In genomic region chr4:145481164-145481941, GRCh38 we compare ENCODE assay signal across 8 cellular contexts. TPM values are rescaled to one million over a fixed set of nuclear protein-coding genes. Genes with fewer than 3 reads are reported as not detected.
A peak's percentile ranks its signal among the peaks of the same experiment; 100 is the strongest.
DNase-seq lines count a peak whose midpoint lies in the region; ATAC-seq and TF ChIP-seq lines count a peak whose summit lies in the region.

SMAD1 (plus strand) TSS chr4:145481853; CDS start chr4:145514614, 32,761 bp downstream.

- no peaks in the 10 kb centered on the region for H3K4me1 ChIP-seq in CD8-positive, alpha-beta T cell (ENCODE audit: insufficient read depth, low read length)
- H3K4me1 ChIP-seq in OCI-LY1 (ENCODE audit: insufficient read depth, low read length, severe bottlenecking): peaks cover 36% of the 10 kb centered on the region
- peaks cover 15% of the 10 kb centered on the region for H3K4me1 ChIP-seq in neural progenitor cell
- H3K4me1 ChIP-seq in tibial artery: peaks cover 0 to 22% (median 8%) of the 10 kb centered on the region in 4 donors

- H3F3A ChIP-seq in OCI-LY1 (ENCODE audit: insufficient read depth, low read length): no peaks in the 10 kb centered on the region
- H3F3A ChIP-seq in neural progenitor cell (ENCODE audit: low read depth): peaks cover 9% of the 10 kb centered on the region

- no peak for DNase-seq in CD8-positive, alpha-beta T cell
- peak; percentile 24 to 55 for DNase-seq in activated naive CD4-positive, alpha-beta T cell treated with anti-CD3 and anti-CD28 coated beads, Interleukin-2, amount 50 U/mL, for 72 hours (ENCODE audit: low spot score in 2 of 2)
- peak; percentile 84 for DNase-seq in globus pallidus (ENCODE audit: low spot score)
- DNase-seq in neural progenitor cell (ENCODE audit: low spot score): peak; percentile 89
- peak; percentile 86 to 92 for DNase-seq in tibial artery

- H3K4me1 Mint-ChIP-seq in CD8-positive, alpha-beta T cell (ENCODE audit: low read depth): peaks cover 6% of the 10 kb centered on the region
- H3K4me1 Mint-ChIP-seq in neural progenitor cell: peaks cover 9% of the 10 kb centered on the region

- H3K9me3 ChIP-seq in CD8-positive, alpha-beta T cell (ENCODE audit: low read length): no peaks in the 10 kb centered on the region
- H3K9me3 ChIP-seq in OCI-LY1 (ENCODE audit: low read length) (no peaks in the 10 kb centered on the region), neural progenitor cell (ENCODE audit: low read depth) (no peaks in the 10 kb centered on the region), tibial artery (no peaks in the 10 kb centered on the region)

- no peak within 1 kb of the TSS for H3K27ac Mint-ChIP-seq in CD8-positive, alpha-beta T cell
- H3K27ac Mint-ChIP-seq in activated naive CD4-positive, alpha-beta T cell treated with anti-CD3 and anti-CD28 coated beads, Interleukin-2, amount 50 U/mL, for 72 hours: no peak within 1 kb of the TSS
- peak within 1 kb of the TSS; percentile 64 for H3K27ac Mint-ChIP-seq in neural progenitor cell

- H3K9me2 ChIP-seq in OCI-LY1 (ENCODE audit: low read depth, low read length): no peaks in the 10 kb centered on the region

- peak within 1 kb of the TSS; percentile 41 for H3K4me3 ChIP-seq in CD8-positive, alpha-beta T cell (ENCODE audit: low read depth, low read length)
- H3K4me3 ChIP-seq in OCI-LY1 (ENCODE audit: low read depth, low read length, poor library complexity, severe bottlenecking) (peak within 1 kb of the TSS; percentile 80), neural progenitor cell (peak within 1 kb of the TSS; percentile 72), tibial artery (peak within 1 kb of the TSS; percentile 71 to 84)

- peaks cover 47% of the 10 kb centered on the region for H3K79me2 ChIP-seq in OCI-LY1 (ENCODE audit: insufficient read depth, low read length)
- peaks cover 58% of the 10 kb centered on the region for H3K79me2 ChIP-seq in neural progenitor cell (ENCODE audit: low read depth)

- H3K4me3 Mint-ChIP-seq in CD8-positive, alpha-beta T cell: peak within 1 kb of the TSS; percentile 76
- peak within 1 kb of the TSS; percentile 90 for H3K4me3 Mint-ChIP-seq in neural progenitor cell

- CTCF ChIA-PET in CD8-positive, alpha-beta T cell (lab: Charles Lee): no interaction called here

- POLR2A ChIA-PET in CD8-positive, alpha-beta T cell (lab: Charles Lee): no interaction called here

- ATAC-seq in CD8-positive, alpha-beta T cell: no peak
- ATAC-seq in GM19397 (IDR thresholded peaks at IDR 0.05; ENCODE audit: unreplicated experiment): peak; percentile 56
- peak; percentile 38 for ATAC-seq in HG03521 (IDR thresholded peaks at IDR 0.05; ENCODE audit: unreplicated experiment)
- ATAC-seq in activated naive CD4-positive, alpha-beta T cell treated with anti-CD3 and anti-CD28 coated beads, Interleukin-2, amount 50 U/mL, for 72 hours: peak; percentile 64 to 66

- no peaks in the 10 kb centered on the region for H3K36me3 Mint-ChIP-seq in CD8-positive, alpha-beta T cell
- peaks cover 6 to 18% of the 10 kb centered on the region in 2 donors for H3K36me3 Mint-ChIP-seq in activated naive CD4-positive, alpha-beta T cell treated with anti-CD3 and anti-CD28 coated beads, Interleukin-2, amount 50 U/mL, for 72 hours
- peaks cover 5% of the 10 kb centered on the region for H3K36me3 Mint-ChIP-seq in neural progenitor cell

- H3K27me3 ChIP-seq in CD8-positive, alpha-beta T cell (ENCODE audit: insufficient read depth, low read length): no peaks in the 10 kb centered on the region
- H3K27me3 ChIP-seq in OCI-LY1 (ENCODE audit: insufficient read depth, low read length) (no peaks in the 10 kb centered on the region), neural progenitor cell (no peaks in the 10 kb centered on the region), tibial artery (no peaks in the 10 kb centered on the region)

- H3K9ac ChIP-seq in OCI-LY1 (ENCODE audit: low read length) (peak within 1 kb of the TSS; percentile 97), neural progenitor cell (peak within 1 kb of the TSS; percentile 94)

- no peak within 1 kb of the TSS for H3K27ac ChIP-seq in CD8-positive, alpha-beta T cell (ENCODE audit: low read depth, low read length)
- peak within 1 kb of the TSS; percentile 97 for H3K27ac ChIP-seq in OCI-LY1 (ENCODE audit: low read depth, low read length, poor library complexity, severe bottlenecking)
- peak within 1 kb of the TSS; percentile 88 for H3K27ac ChIP-seq in neural progenitor cell
- H3K27ac ChIP-seq in tibial artery: peak within 1 kb of the TSS; percentile 93 to 99

- H4K20me1 ChIP-seq in OCI-LY1 (ENCODE audit: insufficient read depth, low read length): no peaks in the 10 kb centered on the region
- H4K20me1 ChIP-seq in neural progenitor cell (ENCODE audit: low read depth): peaks cover 17% of the 10 kb centered on the region

- intact Hi-C loops in CD8-positive, alpha-beta T cell (cut with DNase I, micrococcal nuclease): no loop called here
- intact Hi-C loops in tibial artery (cut with DNase I; ENCODE audit: low total_unique reads): loop anchor here (10.0 kb wide), 1 partner anchor 133 kb away; the partner anchor contains the start of gene MMAA

- H3K36me3 ChIP-seq in CD8-positive, alpha-beta T cell (ENCODE audit: insufficient read depth, low read length): no peaks in the 10 kb centered on the region
- H3K36me3 ChIP-seq in OCI-LY1 (ENCODE audit: insufficient read depth, low read length) (peaks cover 15% of the 10 kb centered on the region), neural progenitor cell (no peaks in the 10 kb centered on the region), tibial artery (no peaks in the 10 kb centered on the region)

- H3K4me2 ChIP-seq in OCI-LY1 (ENCODE audit: low read length) (peak within 1 kb of the TSS; percentile 80), neural progenitor cell (peak within 1 kb of the TSS; percentile 95)

- peaks cover 30% of the 10 kb centered on the region for H3K27me3 Mint-ChIP-seq in CD8-positive, alpha-beta T cell (ENCODE audit: low read depth)
- no peaks in the 10 kb centered on the region for H3K27me3 Mint-ChIP-seq in neural progenitor cell (ENCODE audit: insufficient read depth, low read depth)

- TF ChIP-seq CTCF in CD8-positive, alpha-beta T cell (IDR thresholded peaks at IDR 0.05): no peak
- TF ChIP-seq CTCF in OCI-LY1 (IDR thresholded peaks at IDR 0.05; ENCODE audit: low read length) (no peak), neural progenitor cell (IDR thresholded peaks at IDR 0.05) (no peak), tibial artery (IDR thresholded peaks at IDR 0.05) (no peak)

- H3K9me3 Mint-ChIP-seq in CD8-positive, alpha-beta T cell: no peaks in the 10 kb centered on the region
- peaks cover 0 to 7% of the 10 kb centered on the region in 2 donors for H3K9me3 Mint-ChIP-seq in activated naive CD4-positive, alpha-beta T cell treated with anti-CD3 and anti-CD28 coated beads, Interleukin-2, amount 50 U/mL, for 72 hours
- no peaks in the 10 kb centered on the region for H3K9me3 Mint-ChIP-seq in neural progenitor cell

- H2AFZ ChIP-seq in OCI-LY1 (ENCODE audit: low read length) (no peak within 1 kb of the TSS), neural progenitor cell (replicated peaks) (peak within 1 kb of the TSS; percentile 98)

RNA-seq across cellular contexts. Expression of gene SMAD1, which starts in this region (rescaled TPM):
- total RNA-seq in CD8-positive, alpha-beta T cell: not detected
- 1 to 10 TPM in 1 of 2 donors, under 1 TPM in 1; 0.62 to 3.8 TPM for total RNA-seq in activated naive CD4-positive, alpha-beta T cell treated with anti-CD3 and anti-CD28 coated beads, Interleukin-2, amount 50 U/mL, for 72 hours
- total RNA-seq in neural progenitor cell (ENCODE audit: low replicate concordance): 31.6 and 44.3 TPM in 2 replicates

Comparison
In these comparisons a context has a peak if more than half of its experiments do, and no peak if none do; other contexts are left out.
1. DNase-seq: peak in activated naive CD4-positive, alpha-beta T cell treated with anti-CD3 and anti-CD28 coated beads, Interleukin-2, amount 50 U/mL, for 72 hours (2 of 2), globus pallidus (single experiment), neural progenitor cell (single experiment) and tibial artery (2 of 2); none in CD8-positive, alpha-beta T cell (0 of 7).
2. Peak in every context shown above with its lines, with median percentiles within 50 percentile points of each other: H3K4me3 ChIP-seq.